1 cellular context compared by ENCODE assay signal in genomic region chrX:78092296-78092695, GRCh38.
A peak's percentile ranks its signal among the peaks of the same experiment; 100 is the strongest.
TF ChIP-seq lines count a peak whose summit lies in the region.

No MANE protein-coding gene starts in this region.

TF ChIP-seq in HepG2, 621 proteins besides CTCF, POLR2A, EP300 and RAD21:
- TF ChIP-seq ETS1 (CRISPR knock-in tag; IDR thresholded peaks at IDR 0.05) = no peak
- TF ChIP-seq SMC3 (IDR thresholded peaks at IDR 0.05; ENCODE audit: low read length) = peak; percentile 31; the same call in 1 of the 2 replicates
- peak; percentile 57 for TF ChIP-seq STAG1 (CRISPR knock-in tag; IDR thresholded peaks at IDR 0.05)
- no peak for TF ChIP-seq PRPF4 (IDR thresholded peaks at IDR 0.05; ENCODE audit: low read depth, low read length, poor library complexity, severe bottlenecking)
- TF ChIP-seq ZNF652 (CRISPR knock-in tag; IDR thresholded peaks at IDR 0.05; ENCODE audit: borderline replicate concordance, low read depth) = peak; percentile 87
- TF ChIP-seq PAXIP1 (CRISPR knock-in tag; conservative IDR thresholded peaks at IDR 0.05) = no peak
